Comparison of ENCODE assay signal across 14 cellular contexts in genomic region chr10:63698815-63699205, GRCh38.
DNase-seq lines count a peak whose midpoint lies in the region; ATAC-seq, FAIRE-seq and TF ChIP-seq lines count a peak whose summit lies in the region.
"Had no signal": no experiment of that assay in that cellular context is flagged by ENCODE, and none has a peak within 500 bp of the region (broad histone marks: within the 10 kb centered on the region; RNA-seq: fewer than 3 reads in every experiment).

No MANE protein-coding gene starts in this region.

- H3K36me3 ChIP-seq in HEK293 (ENCODE audit: control insufficient read depth in 2 of 2, insufficient read depth in 1 of 2, low read length in 2 of 2): no peaks in the 10 kb centered on the region
- no peaks in the 10 kb centered on the region for H3K36me3 ChIP-seq in astrocyte (ENCODE audit: insufficient read depth, low read length)
- no peaks in the 10 kb centered on the region for H3K36me3 ChIP-seq in tibial artery
- no peaks in the 10 kb centered on the region for H3K36me3 ChIP-seq in mesendoderm (ENCODE audit: control insufficient read depth, insufficient read depth, low read length)
- H3K36me3 ChIP-seq in H7 (replicated peaks; ENCODE audit: control insufficient read depth, insufficient read depth, low read length): no peaks in the 10 kb centered on the region
- H3K36me3 ChIP-seq: prostate gland had no signal

- H3K27ac ChIP-seq in HEK293 (ENCODE audit: extremely low read depth, low read depth, low read length) (0 out of 2 replicates have a peak overlapping the region, but pooled peaks have one; percentile 17), astrocyte (ENCODE audit: low read depth, low read length) (no peak overlapping the region), right cardiac atrium (ENCODE audit: low read length) (peak overlapping the region; percentile 79), tibial artery (peak overlapping the region; percentile 71 to 85), mesendoderm (ENCODE audit: low read depth, low read length) (no peak overlapping the region)

- H3K23ac ChIP-seq in mesendoderm (ENCODE audit: low read length): no peak overlapping the region

- H2BK120ac ChIP-seq in mesendoderm (ENCODE audit: low read depth, low read length): no peak overlapping the region

- WGBS in right cardiac atrium: 69% methylated on average over 2 of the region's 2 CpGs
- WGBS in mesendoderm (ENCODE audit: extremely low coverage, insufficient coverage, low lambda C conversion rate): no CpG with 5 or more reads among the region's 2 CpGs

- H4K8ac ChIP-seq in mesendoderm (ENCODE audit: low read depth, low read length): no peak overlapping the region

- H2AK5ac ChIP-seq in mesendoderm (ENCODE audit: low read length): no peak overlapping the region

- TF ChIP-seq CTCF in HEK293 (tag by site-specific recombination; IDR thresholded peaks at IDR 0.05) (no peak), astrocyte (IDR thresholded peaks at IDR 0.05; ENCODE audit: insufficient read depth, low read depth, low read length) (no peak), tibial artery (IDR thresholded peaks at IDR 0.05) (no peak)

- H3K4me3 ChIP-seq in HEK293 (ENCODE audit: low read depth, low read length) (no peak overlapping the region), astrocyte (ENCODE audit: insufficient read depth, low read depth, low read length) (no peak overlapping the region), right cardiac atrium (ENCODE audit: low read length) (no peak overlapping the region), tibial artery (no peak overlapping the region), mesendoderm (ENCODE audit: low read length) (no peak overlapping the region), H7 (ENCODE audit: insufficient read depth, low read depth, low read length) (no peak overlapping the region)
- H3K4me3 ChIP-seq: prostate gland had no signal

- no peaks in the 10 kb centered on the region for H4K20me1 ChIP-seq in astrocyte (ENCODE audit: insufficient read depth, low read length)

- peaks cover 18% of the 10 kb centered on the region for H3K4me1 ChIP-seq in HEK293 (ENCODE audit: control insufficient read depth, insufficient read depth, low read length)
- peaks cover 25% of the 10 kb centered on the region for H3K4me1 ChIP-seq in astrocyte (ENCODE audit: insufficient read depth, low read length)
- H3K4me1 ChIP-seq in right cardiac atrium (ENCODE audit: control insufficient read depth, insufficient read depth, low read length): peaks cover 6% of the 10 kb centered on the region
- peaks cover 0 to 29% (median 22%) of the 10 kb centered on the region in 4 donors for H3K4me1 ChIP-seq in tibial artery
- H3K4me1 ChIP-seq in mesendoderm (ENCODE audit: control insufficient read depth, low read depth, low read length): peaks cover 2% of the 10 kb centered on the region

- peaks cover 40% of the 10 kb centered on the region for H3K4me1 Mint-ChIP-seq in astrocyte (ENCODE audit: low read depth, unreplicated experiment)
- peaks cover 11% of the 10 kb centered on the region for H3K4me1 Mint-ChIP-seq in activated T-helper 2 cell treated with anti-CD3 and anti-CD28 coated beads, Interferon-gamma antibody, Interleukin-2, Interleukin-4, amounts not matched to agents 10 μg/mL and 5 μg/mL and 100 μg/mL, durations not matched to agents 14 hours and 24 hours and 36 hours (ENCODE audit: low read depth)

- no peak overlapping the region for H3K4me3 Mint-ChIP-seq in astrocyte (ENCODE audit: unreplicated experiment)
- H3K4me3 Mint-ChIP-seq in activated T-helper 2 cell treated with anti-CD3 and anti-CD28 coated beads, Interferon-gamma antibody, Interleukin-2, Interleukin-4, amounts not matched to agents 10 μg/mL and 5 μg/mL and 100 μg/mL, durations not matched to agents 14 hours and 24 hours and 36 hours (ENCODE audit: low read depth): no peak overlapping the region

- no peak overlapping the region for H2BK5ac ChIP-seq in mesendoderm (ENCODE audit: low read length)

- POLR2A ChIA-PET in HEK293 (lab: Yijun Ruan, JAX): no interaction called here

- no peak overlapping the region for H2AFZ ChIP-seq in astrocyte (ENCODE audit: low read depth, low read length)

- H3K9me3 Mint-ChIP-seq in astrocyte (ENCODE audit: unreplicated experiment): peaks cover 6% of the 10 kb centered on the region
- no peaks in the 10 kb centered on the region for H3K9me3 Mint-ChIP-seq in activated T-helper 2 cell treated with anti-CD3 and anti-CD28 coated beads, Interferon-gamma antibody, Interleukin-2, Interleukin-4, amounts not matched to agents 10 μg/mL and 5 μg/mL and 100 μg/mL, durations not matched to agents 14 hours and 24 hours and 36 hours

- no peaks in the 10 kb centered on the region for H3K27me3 Mint-ChIP-seq in astrocyte (ENCODE audit: low read depth, unreplicated experiment)
- H3K27me3 Mint-ChIP-seq in activated T-helper 2 cell treated with anti-CD3 and anti-CD28 coated beads, Interferon-gamma antibody, Interleukin-2, Interleukin-4, amounts not matched to agents 10 μg/mL and 5 μg/mL and 100 μg/mL, durations not matched to agents 14 hours and 24 hours and 36 hours (ENCODE audit: low read depth): peaks cover 5% of the 10 kb centered on the region

- H4K5ac ChIP-seq in mesendoderm (ENCODE audit: low read length): no peak overlapping the region

- peak overlapping the region; percentile 92 for H3K27ac Mint-ChIP-seq in astrocyte (ENCODE audit: unreplicated experiment)
- no peak overlapping the region for H3K27ac Mint-ChIP-seq in activated T-helper 2 cell treated with anti-CD3 and anti-CD28 coated beads, Interferon-gamma antibody, Interleukin-2, Interleukin-4, amounts not matched to agents 10 μg/mL and 5 μg/mL and 100 μg/mL, durations not matched to agents 14 hours and 24 hours and 36 hours

- H3K18ac ChIP-seq in mesendoderm (ENCODE audit: low read length): no peak overlapping the region

- no peak overlapping the region for H2BK15ac ChIP-seq in mesendoderm (replicated peaks; ENCODE audit: low read depth)

- H3K27me3 ChIP-seq in astrocyte (ENCODE audit: insufficient read depth, low read length) (no peaks in the 10 kb centered on the region), right cardiac atrium (ENCODE audit: control insufficient read depth, insufficient read depth) (no peaks in the 10 kb centered on the region), tibial artery (no peaks in the 10 kb centered on the region), mesendoderm (ENCODE audit: insufficient read depth, low read length, poor library complexity) (no peaks in the 10 kb centered on the region), H7 (ENCODE audit: control insufficient read depth, insufficient read depth, low read length) (no peaks in the 10 kb centered on the region)

- DNase-seq in astrocyte (ENCODE audit: low read depth) (peak; percentile 61), right cardiac atrium (no peak), tibial artery (no peak), mesendoderm (no peak), H7 (no peak)
- no peak for DNase-seq in activated T-helper 2 cell treated with anti-CD3 and anti-CD28 coated beads, Interferon-gamma antibody, Interleukin-2, Interleukin-4, amounts not matched to agents 10 μg/mL and 5 μg/mL and 100 μg/mL, durations not matched to agents 14 hours and 24 hours and 36 hours (ENCODE audit: low spot score)
- DNase-seq: activated CD8-positive, alpha-beta memory T cell treated with anti-CD3 and anti-CD28 coated beads for 24 hours; effector CD4-positive, alpha-beta T cell; hypothalamus; NCI-H2171; T1000 had no signal

- FAIRE-seq in astrocyte (lab: Jason Lieb, UNC): no peak

- H3K9me3 ChIP-seq in HEK293 (ENCODE audit: control insufficient read depth, insufficient read depth, low read depth, low read length): no peaks in the 10 kb centered on the region
- no peaks in the 10 kb centered on the region for H3K9me3 ChIP-seq in astrocyte (ENCODE audit: insufficient read depth, low read depth, low read length)
- no peaks in the 10 kb centered on the region for H3K9me3 ChIP-seq in right cardiac atrium (ENCODE audit: control insufficient read depth, low read length)
- H3K9me3 ChIP-seq in tibial artery: no peaks in the 10 kb centered on the region
- H3K9me3 ChIP-seq: prostate gland had no signal

- peak; percentile 57 to 65 for ATAC-seq in right cardiac atrium
- no peak for ATAC-seq in HG02884 (IDR thresholded peaks at IDR 0.05; ENCODE audit: unreplicated experiment)

- CTCF ChIA-PET in HEK293 (lab: Yijun Ruan, JAX): interaction anchor here (1.3 kb wide), 1 partner anchor 21 kb away, joined by 4 read pairs; no protein-coding TSS in a partner anchor

- no peak overlapping the region for H3K56ac ChIP-seq in mesendoderm (ENCODE audit: low read length)

- H3K4me2 ChIP-seq in astrocyte (ENCODE audit: low read length) (peak overlapping the region; percentile 70), mesendoderm (ENCODE audit: low read length) (no peak overlapping the region)

- H3K79me2 ChIP-seq in astrocyte (ENCODE audit: insufficient read depth, low read length) (no peaks in the 10 kb centered on the region), mesendoderm (ENCODE audit: control insufficient read depth, insufficient read depth, low read length) (no peaks in the 10 kb centered on the region)

- peaks cover 2% of the 10 kb centered on the region for H3K36me3 Mint-ChIP-seq in astrocyte (ENCODE audit: low read depth, unreplicated experiment)
- no peaks in the 10 kb centered on the region for H3K36me3 Mint-ChIP-seq in activated T-helper 2 cell treated with anti-CD3 and anti-CD28 coated beads, Interferon-gamma antibody, Interleukin-2, Interleukin-4, amounts not matched to agents 10 μg/mL and 5 μg/mL and 100 μg/mL, durations not matched to agents 14 hours and 24 hours and 36 hours (ENCODE audit: low read depth)

- no peak overlapping the region for H3K9ac ChIP-seq in astrocyte (ENCODE audit: low read length)
- no peak overlapping the region for H3K9ac ChIP-seq in mesendoderm (ENCODE audit: low read length)

- H3K4ac ChIP-seq in mesendoderm (ENCODE audit: low read depth, low read length): no peak overlapping the region

- no peaks in the 10 kb centered on the region for H3K79me1 ChIP-seq in mesendoderm (ENCODE audit: low read length)

- intact Hi-C loops in right cardiac atrium (cut with DNase I): no loop called here
- intact Hi-C loops in tibial artery (cut with DNase I; ENCODE audit: low total_unique reads): no loop called here
- intact Hi-C loops in activated T-helper 2 cell treated with anti-CD3 and anti-CD28 coated beads, Interferon-gamma antibody, Interleukin-2, Interleukin-4, amounts not matched to agents 10 μg/mL and 5 μg/mL and 100 μg/mL, durations not matched to agents 14 hours and 24 hours and 36 hours (cut with micrococcal nuclease): no loop called here

TF ChIP-seq in HEK293, 187 proteins besides CTCF, POLR2A, EP300 and RAD21 (continues in another document):
- TF ChIP-seq ZNF692 (tag by site-specific recombination; IDR thresholded peaks at IDR 0.05): no peak

Comparison
In these comparisons a context has a peak if more than half of its experiments do, and no peak if none do; other contexts are left out.
1. H3K27ac ChIP-seq: peak in HEK293 (single experiment), right cardiac atrium (single experiment) and tibial artery (2 of 2); none in astrocyte (single experiment) and mesendoderm (single experiment).